1 cellular context compared by ENCODE assay signal in the genomic region with DNA sequence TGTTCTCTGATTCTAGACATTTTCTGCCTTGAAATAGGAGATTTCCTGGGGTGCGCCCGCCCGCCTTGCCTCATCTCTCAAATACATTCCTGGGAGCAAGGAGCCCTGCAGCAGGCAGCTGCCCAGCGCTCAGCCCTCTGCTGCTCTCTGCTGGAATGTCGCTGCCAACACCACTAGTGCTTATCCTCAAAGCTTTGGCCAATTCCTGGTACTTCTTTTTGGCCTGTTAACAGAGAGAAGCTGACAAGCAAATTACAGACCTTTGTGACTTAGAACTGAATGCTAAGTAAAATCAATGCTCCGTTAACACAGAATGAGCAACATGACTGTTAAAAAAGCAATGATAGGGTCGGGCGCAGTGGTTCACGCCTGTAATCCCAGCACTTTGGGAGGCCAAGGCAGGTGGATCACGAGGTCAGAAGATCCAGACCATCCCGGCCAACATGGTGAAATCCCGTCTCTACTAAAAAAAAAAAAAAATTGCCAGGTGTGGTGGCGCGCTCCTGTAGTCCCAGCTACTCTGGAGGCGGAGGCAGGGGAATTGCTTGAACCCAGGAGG.
TF ChIP-seq lines count a peak whose summit lies in the region.

No MANE protein-coding gene starts in this region.

TF ChIP-seq in IMR-90, 13 proteins besides CTCF, POLR2A, EP300 and RAD21:
- no peak for TF ChIP-seq CHD1 (IDR thresholded peaks at IDR 0.05; ENCODE audit: low read depth, low read length)
- no peak for TF ChIP-seq NFE2L2 (IDR thresholded peaks at IDR 0.05; ENCODE audit: low read depth, low read length)
- TF ChIP-seq SMC3 (IDR thresholded peaks at IDR 0.05; ENCODE audit: low read depth, low read length) = peak; percentile 99
- TF ChIP-seq BHLHE40 (IDR thresholded peaks at IDR 0.05; ENCODE audit: low read depth, low read length) = 0 out of 2 replicates have a peak, but pooled peaks have one; percentile 8
- no peak for TF ChIP-seq MXI1 (IDR thresholded peaks at IDR 0.05; ENCODE audit: borderline replicate concordance, low read depth, low read length)
- no peak for TF ChIP-seq MAFK (IDR thresholded peaks at IDR 0.05; ENCODE audit: low read depth, low read length)
- TF ChIP-seq MAZ (IDR thresholded peaks at IDR 0.05; ENCODE audit: borderline replicate concordance, low read depth, low read length) = peak; percentile 13; the same call in 1 of the 2 replicates
TF ChIP-seq in IMR-90: peak in this region for 3.
